In genomic region chr12:4031703-4032291, GRCh38 we compare ENCODE assay signal across 8 cellular contexts.
A peak's percentile ranks its signal among the peaks of the same experiment; 100 is the strongest.
DNase-seq lines count a peak whose midpoint lies in the region; ATAC-seq, FAIRE-seq and TF ChIP-seq lines count a peak whose summit lies in the region.

No MANE protein-coding gene starts in this region.

- H3K4me3 ChIP-seq in CD4-positive, alpha-beta memory T cell (ENCODE audit: low read length in 2 of 2) = peak overlapping the region in 1 of 2 donors; percentile 52
- no peak overlapping the region for H3K4me3 ChIP-seq in fibroblast of lung (replicated peaks in 1 of 4; ENCODE audit: control extremely low read depth in 1 of 4, insufficient read depth in 1 of 4, low read depth in 3 of 4, low read length in 4 of 4)
- H3K4me3 ChIP-seq in pancreas = peak overlapping the region in 2 of 4 donors; percentile 43 to 50

- H2AFZ ChIP-seq in fibroblast of lung (ENCODE audit: low read length) = no peak overlapping the region

- peaks cover 0 to 3% of the 10 kb centered on the region in 2 donors for H3K36me3 Mint-ChIP-seq in CD4-positive, alpha-beta memory T cell

- H3K4me2 ChIP-seq in fibroblast of lung (ENCODE audit: extremely low read depth, insufficient read depth, low read length) = peak overlapping the region; percentile 63

- CTCF ChIA-PET in CD4-positive, alpha-beta memory T cell (lab: Charles Lee; ENCODE audit: partially characterized antibody) = interaction anchor here (1.0 to 5.7 kb wide), 6 partner anchors 69 to 245 kb away, joined by 3 to 29 read pairs (median 6); no protein-coding TSS in a partner anchor
- CTCF ChIA-PET in RWPE1 (lab: Yijun Ruan, JAX) = interaction anchor here (2.9 kb wide), 1 partner anchor 245 kb away, joined by 14 read pairs; no protein-coding TSS in a partner anchor

- peak overlapping the region; percentile 38 to 77 (median 74) for H3K4me3 Mint-ChIP-seq in CD4-positive, alpha-beta memory T cell

- H4K20me1 ChIP-seq in fibroblast of lung (ENCODE audit: control insufficient read depth, extremely low read depth, insufficient read depth, low read length) = no peaks in the 10 kb centered on the region

- ATAC-seq in pancreas (peak; percentile 36 to 68 (median 48)), HG03442 (IDR thresholded peaks at IDR 0.05; ENCODE audit: unreplicated experiment) (no peak), HG02759 (IDR thresholded peaks at IDR 0.05; ENCODE audit: unreplicated experiment) (no peak)

- intact Hi-C loops in CD4-positive, alpha-beta memory T cell (cut with micrococcal nuclease) = loop anchor here (2.0 kb wide), 1 partner anchor 69 kb away; no protein-coding TSS in a partner anchor
- intact Hi-C loops in pancreas (cut with DNase I) = loop anchor here in 1 of 3 donors (10.0 kb wide), 1 partner anchor 147 kb away; no protein-coding TSS in a partner anchor

- H3K4me1 Mint-ChIP-seq in CD4-positive, alpha-beta memory T cell = peaks cover 27 to 39% (median 31%) of the 10 kb centered on the region in 4 donors

- no peak for TF ChIP-seq CTCF in RWPE1 (conservative IDR thresholded peaks at IDR 0.05; ENCODE audit: low read depth)
- no peak for TF ChIP-seq CTCF in fibroblast of lung (conservative IDR thresholded peaks at IDR 0.05 in 1 of 2, IDR thresholded peaks at IDR 0.05 in 1 of 2; ENCODE audit: low read depth in 1 of 2, low read length in 2 of 2)
- TF ChIP-seq CTCF in pancreas (IDR thresholded peaks at IDR 0.05) = no peak

- H3K27ac Mint-ChIP-seq in CD4-positive, alpha-beta memory T cell = peak overlapping the region in 2 of 7 donors; percentile 68 to 69

- H3K79me2 ChIP-seq in fibroblast of lung (ENCODE audit: control insufficient read depth, insufficient read depth, low read length) = no peaks in the 10 kb centered on the region

- H3K27me3 Mint-ChIP-seq in CD4-positive, alpha-beta memory T cell = no peaks in the 10 kb centered on the region

- H3K36me3 ChIP-seq in CD4-positive, alpha-beta memory T cell (ENCODE audit: insufficient read depth, low read length) = no peaks in the 10 kb centered on the region
- H3K36me3 ChIP-seq in fibroblast of lung (ENCODE audit: control insufficient read depth, insufficient read depth, low read length) (no peaks in the 10 kb centered on the region), pancreas (no peaks in the 10 kb centered on the region)

- H3K9ac ChIP-seq in fibroblast of lung (ENCODE audit: insufficient read depth, low read length) = no peak overlapping the region

- POLR2A ChIA-PET in CD4-positive, alpha-beta memory T cell (lab: Charles Lee; ENCODE audit: partially characterized antibody) = interaction anchor here (0.9 to 2.0 kb wide), 8 partner anchors 31 to 1236 kb away, joined by 3 to 8 read pairs (median 5); partner anchors contain the start of gene PARP11
- POLR2A ChIA-PET in RWPE1 (lab: Yijun Ruan, JAX; ENCODE audit: low non-redundant PET) = interaction anchor here (0.6 to 1.0 kb wide), 3 partner anchors 15 to 851 kb away, joined by 3 to 5 read pairs (median 3); no protein-coding TSS in a partner anchor

- H3K9me3 ChIP-seq in CD4-positive, alpha-beta memory T cell (ENCODE audit: control insufficient read depth in 1 of 2, low read length in 2 of 2) = no peaks in the 10 kb centered on the region
- H3K9me3 ChIP-seq in fibroblast of lung (ENCODE audit: control insufficient read depth, insufficient read depth, low read depth, low read length) (no peaks in the 10 kb centered on the region), pancreas (no peaks in the 10 kb centered on the region)

- no peaks in the 10 kb centered on the region for H3K27me3 ChIP-seq in CD4-positive, alpha-beta memory T cell (ENCODE audit: insufficient read depth, low read length)
- H3K27me3 ChIP-seq in fibroblast of lung (ENCODE audit: control insufficient read depth, insufficient read depth, low read length) (no peaks in the 10 kb centered on the region), pancreas (no peaks in the 10 kb centered on the region)

- 43 to 46% methylated on average over 26 to 30 of the region's 30 CpGs for WGBS in pancreas, 2 donors

- H3K27ac ChIP-seq in CD4-positive, alpha-beta memory T cell (ENCODE audit: low read depth, low read length) = no peak overlapping the region
- H3K27ac ChIP-seq in RWPE1 = peak overlapping the region; percentile 90
- H3K27ac ChIP-seq in fibroblast of lung (ENCODE audit: insufficient read depth, low read length) = no peak overlapping the region
- peak overlapping the region; percentile 58 to 87 (median 74) for H3K27ac ChIP-seq in pancreas

- FAIRE-seq in pancreas (lab: Jason Lieb, UNC) = no peak

- DNase-seq in CD4-positive, alpha-beta memory T cell = no peak
- DNase-seq in RWPE1 (ENCODE audit: low spot score) (peak; percentile 45), fibroblast of lung (ENCODE audit: low read depth in 2 of 2) (peak in 1 of 2 donors; percentile 62), pancreas (peak in 5 of 6 donors; percentile 41 to 79 (median 52)), NCI-H2029 treated with DMSO at 0.1 percent for 48 hours (lab: John Stamatoyannopoulos, UW) (no peak), RPMI8226 (no peak)

- H3K4me1 ChIP-seq in CD4-positive, alpha-beta memory T cell (ENCODE audit: insufficient read depth, low read length) = peaks cover 34% of the 10 kb centered on the region
- H3K4me1 ChIP-seq in fibroblast of lung (ENCODE audit: control insufficient read depth, extremely low read depth, insufficient read depth, low read length) (peaks cover 4% of the 10 kb centered on the region), pancreas (peaks cover 0 to 26% (median 5%) of the 10 kb centered on the region in 3 donors)

- H3K9me3 Mint-ChIP-seq in CD4-positive, alpha-beta memory T cell = peaks cover 0 to 2% (median 0%) of the 10 kb centered on the region in 8 donors

Comparison
In these comparisons a context has a peak if more than half of its experiments do, and no peak if none do; other contexts are left out.
1. DNase-seq: peak in RWPE1 (single experiment) and pancreas (5 of 6); none in CD4-positive, alpha-beta memory T cell (0 of 5), NCI-H2029 treated with DMSO at 0.1 percent for 48 hours (single experiment) and RPMI8226 (single experiment).
2. H3K27ac ChIP-seq: peak in RWPE1 (single experiment) and pancreas (4 of 4); none in CD4-positive, alpha-beta memory T cell (single experiment) and fibroblast of lung (single experiment).
3. ATAC-seq: peak in pancreas (4 of 4); none in HG03442 (single experiment) and HG02759 (single experiment).